8 cellular contexts compared by ENCODE assay signal in the genomic region with DNA sequence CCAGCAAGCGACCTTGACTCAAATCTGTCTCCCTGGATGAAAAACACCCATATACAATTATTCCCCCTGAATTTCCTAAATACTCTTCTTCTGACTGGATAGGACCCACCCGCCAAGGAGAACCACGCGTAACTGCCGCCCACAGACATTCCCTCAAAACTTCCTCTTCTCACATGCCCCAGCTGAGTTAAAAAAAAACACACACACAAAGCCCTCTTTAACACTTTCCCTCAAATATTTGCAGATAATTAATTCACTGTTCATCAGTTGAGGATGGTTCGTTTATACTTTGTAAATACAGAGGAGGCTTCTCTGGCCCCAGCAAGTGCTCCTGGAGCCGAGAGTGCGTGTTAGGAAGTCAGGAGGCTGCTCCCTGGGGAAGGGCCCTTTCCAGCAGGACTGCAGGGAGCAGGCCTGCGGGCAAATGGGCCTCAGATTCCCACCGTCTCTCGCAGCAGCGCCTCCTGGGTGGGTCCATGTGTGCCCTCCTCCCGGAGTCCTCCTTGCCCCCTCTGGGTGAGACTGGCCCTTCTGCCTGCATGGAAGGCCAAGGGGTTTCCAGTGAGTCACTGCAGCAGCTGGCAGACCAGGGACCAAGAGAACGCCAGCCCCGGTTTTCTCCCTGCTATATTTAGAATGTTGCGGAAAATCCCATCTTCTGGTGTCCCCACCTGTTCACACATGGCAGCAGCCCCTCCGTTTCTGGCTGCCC. TPM values are rescaled to one million over a fixed set of nuclear protein-coding genes. Genes with fewer than 3 reads are reported as not detected.
DNase-seq lines count a peak whose midpoint lies in the region; ATAC-seq and TF ChIP-seq lines count a peak whose summit lies in the region.

No MANE protein-coding gene starts in this region.

- peaks cover 14 to 87% of the 10 kb centered on the region in 2 donors for H3K4me1 ChIP-seq in left lung

- H3K27me3 Mint-ChIP-seq in CD14-positive monocyte (ENCODE audit: low read depth in 3 of 3) = peaks cover 0 to 7% (median 0%) of the 10 kb centered on the region in 3 donors
- H3K27me3 Mint-ChIP-seq in type B pancreatic cell = peaks cover 6% of the 10 kb centered on the region
- peaks cover 3% of the 10 kb centered on the region for H3K27me3 Mint-ChIP-seq in activated T-helper 17 cell treated with anti-CD3 and anti-CD28 coated beads, Interleukin-2, amount 50 U/mL, for 72 hours

- peak overlapping the region; percentile 59 to 71 for H3K4me3 Mint-ChIP-seq in CD14-positive monocyte
- no peak overlapping the region for H3K4me3 Mint-ChIP-seq in type B pancreatic cell
- H3K4me3 Mint-ChIP-seq in activated T-helper 17 cell treated with anti-CD3 and anti-CD28 coated beads, Interleukin-2, amount 50 U/mL, for 72 hours = no peak overlapping the region

- peak overlapping the region; percentile 13 to 86 (median 69) for H3K27ac Mint-ChIP-seq in CD14-positive monocyte
- peak overlapping the region; percentile 35 for H3K27ac Mint-ChIP-seq in type B pancreatic cell
- no peak overlapping the region for H3K27ac Mint-ChIP-seq in activated T-helper 17 cell treated with anti-CD3 and anti-CD28 coated beads, Interleukin-2, amount 50 U/mL, for 72 hours

- H3K9me3 Mint-ChIP-seq in CD14-positive monocyte = peaks cover 0 to 4% (median 0%) of the 10 kb centered on the region in 7 donors
- peaks cover 7% of the 10 kb centered on the region for H3K9me3 Mint-ChIP-seq in type B pancreatic cell
- H3K9me3 Mint-ChIP-seq in activated T-helper 17 cell treated with anti-CD3 and anti-CD28 coated beads, Interleukin-2, amount 50 U/mL, for 72 hours = no peaks in the 10 kb centered on the region

- peak; percentile 32 for ATAC-seq in left lung
- ATAC-seq in HG02571 (IDR thresholded peaks at IDR 0.05; ENCODE audit: unreplicated experiment) = no peak
- no peak for ATAC-seq in GM18867 (IDR thresholded peaks at IDR 0.05; ENCODE audit: unreplicated experiment)
- no peak for ATAC-seq in activated T-helper 17 cell treated with anti-CD3 and anti-CD28 coated beads, Interleukin-2, amount 50 U/mL, for 72 hours (replicated peaks)

- no peaks in the 10 kb centered on the region for H3K36me3 ChIP-seq in left lung

- H3K4me3 ChIP-seq in left lung = no peak overlapping the region

- TF ChIP-seq CTCF in CD14-positive monocyte (IDR thresholded peaks at IDR 0.05) (no peak), left lung (IDR thresholded peaks at IDR 0.05) (no peak), type B pancreatic cell (conservative IDR thresholded peaks at IDR 0.05) (no peak)

- peaks cover 84% of the 10 kb centered on the region for H3K4me1 Mint-ChIP-seq in CD14-positive monocyte
- peaks cover 15% of the 10 kb centered on the region for H3K4me1 Mint-ChIP-seq in type B pancreatic cell (ENCODE audit: unreplicated experiment)
- H3K4me1 Mint-ChIP-seq in activated T-helper 17 cell treated with anti-CD3 and anti-CD28 coated beads, Interleukin-2, amount 50 U/mL, for 72 hours = no peaks in the 10 kb centered on the region

- intact Hi-C loops in CD14-positive monocyte (cut with micrococcal nuclease) (loop anchor here (5.0 to 10.0 kb wide), 2 partner anchors 47 to 49 kb away; a partner anchor contains a TSS), left lung (cut with DNase I) (no loop called here)

- no peaks in the 10 kb centered on the region for H3K9me3 ChIP-seq in left lung

- peak overlapping the region; percentile 41 to 74 for H3K27ac ChIP-seq in left lung

- H3K36me3 Mint-ChIP-seq in CD14-positive monocyte (peaks cover 5% of the 10 kb centered on the region in 2 donors), type B pancreatic cell (no peaks in the 10 kb centered on the region)
- no peaks in the 10 kb centered on the region for H3K36me3 Mint-ChIP-seq in activated T-helper 17 cell treated with anti-CD3 and anti-CD28 coated beads, Interleukin-2, amount 50 U/mL, for 72 hours (ENCODE audit: low read depth)

- no peaks in the 10 kb centered on the region for H3K27me3 ChIP-seq in left lung

- DNase-seq in CD14-positive monocyte (ENCODE audit: low spot score) (no peak), M059J (ENCODE audit: low read depth) (peak; percentile 57), amniotic stem cell (lab: John Stamatoyannopoulos, UW) (peak; percentile 56), left lung (no peak), type B pancreatic cell (ENCODE audit: extremely low spot score, unreplicated experiment) (no peak)

RNA-seq across cellular contexts. Expression of a gene that starts 46.8 kb away (rescaled TPM):
- polyA plus RNA-seq in CD14-positive monocyte = 1 to 10 TPM; 4.4 to 10.0 TPM
- total RNA-seq in M059J (2014; rRNA removed; shearing (Covaris generic)) = 11.9 and 17.0 TPM in 2 replicates
- 100 to 1,000 TPM; 214 to 318 TPM for total RNA-seq in left lung
- total RNA-seq in type B pancreatic cell (ENCODE audit: low replicate concordance) = 9.4 and 28.8 TPM in 2 replicates
- total RNA-seq in activated T-helper 17 cell treated with anti-CD3 and anti-CD28 coated beads, Interleukin-2, amount 50 U/mL, for 72 hours = 1 to 10 TPM; 1.2 to 1.4 TPM

Comparison
In these comparisons a context has a peak if more than half of its experiments do, and no peak if none do; other contexts are left out.
1. DNase-seq: peak in M059J (single experiment) and amniotic stem cell (single experiment); none in CD14-positive monocyte (single experiment), left lung (0 of 2) and type B pancreatic cell (single experiment).
2. H3K4me3 Mint-ChIP-seq: peak in CD14-positive monocyte (2 of 2); none in type B pancreatic cell (single experiment) and activated T-helper 17 cell treated with anti-CD3 and anti-CD28 coated beads, Interleukin-2, amount 50 U/mL, for 72 hours (single experiment).
3. intact Hi-C loops: an anchor here in CD14-positive monocyte (5.0 to 10.0 kb wide); none called in left lung.